In the genomic region with DNA sequence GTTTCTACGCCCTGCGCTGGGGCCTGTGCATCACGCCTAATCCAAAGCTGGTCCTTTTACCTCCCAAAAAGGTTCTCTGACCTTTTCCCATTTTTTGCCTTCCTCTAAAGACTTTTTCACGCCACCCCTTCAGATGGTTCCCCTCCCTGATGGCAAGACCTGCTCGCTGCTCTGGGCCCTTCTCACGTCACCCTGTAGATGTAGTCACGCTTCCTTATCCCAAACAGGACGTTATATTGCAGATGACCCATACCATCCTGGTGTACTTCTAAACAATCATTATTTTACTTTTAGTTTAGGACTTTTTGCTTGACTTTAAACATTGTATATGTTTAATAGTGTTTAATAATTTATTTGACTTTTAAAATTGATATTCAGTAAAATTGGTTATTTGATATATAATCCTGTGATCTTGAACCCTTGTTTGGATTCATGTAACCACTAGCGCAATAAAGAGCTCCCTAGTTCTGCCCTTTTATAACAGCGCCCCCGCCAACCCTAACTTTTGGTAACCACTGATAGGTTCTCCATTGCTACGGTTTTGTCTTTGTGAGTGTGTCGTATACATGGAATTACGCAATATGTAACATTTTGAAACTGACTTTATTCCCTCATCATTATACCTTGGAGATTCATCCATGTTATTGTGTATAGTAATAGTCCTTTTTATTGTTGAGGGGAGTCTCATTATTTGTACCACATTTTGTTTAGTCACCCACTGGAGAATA, we compare ENCODE assay signal across 1 cellular context.
A peak's percentile ranks its signal among the peaks of the same experiment; 100 is the strongest.
TF ChIP-seq lines count a peak whose summit lies in the region.

No MANE protein-coding gene starts in this region.

TF ChIP-seq in HepG2, 621 proteins besides CTCF, POLR2A, EP300 and RAD21 (continued from another document):
- TF ChIP-seq ZNF687 (CRISPR knock-in tag; IDR thresholded peaks at IDR 0.05) (0 out of 2 replicates have a peak, but pooled peaks have one; percentile 1), CEBPG (CRISPR knock-in tag; IDR thresholded peaks at IDR 0.05) (peak; percentile 17; the same call in 1 of the 2 replicates)
TF ChIP-seq in HepG2: peak in this region for 3.
